ENCODE assay signal across 19 cellular contexts in the genomic region with DNA sequence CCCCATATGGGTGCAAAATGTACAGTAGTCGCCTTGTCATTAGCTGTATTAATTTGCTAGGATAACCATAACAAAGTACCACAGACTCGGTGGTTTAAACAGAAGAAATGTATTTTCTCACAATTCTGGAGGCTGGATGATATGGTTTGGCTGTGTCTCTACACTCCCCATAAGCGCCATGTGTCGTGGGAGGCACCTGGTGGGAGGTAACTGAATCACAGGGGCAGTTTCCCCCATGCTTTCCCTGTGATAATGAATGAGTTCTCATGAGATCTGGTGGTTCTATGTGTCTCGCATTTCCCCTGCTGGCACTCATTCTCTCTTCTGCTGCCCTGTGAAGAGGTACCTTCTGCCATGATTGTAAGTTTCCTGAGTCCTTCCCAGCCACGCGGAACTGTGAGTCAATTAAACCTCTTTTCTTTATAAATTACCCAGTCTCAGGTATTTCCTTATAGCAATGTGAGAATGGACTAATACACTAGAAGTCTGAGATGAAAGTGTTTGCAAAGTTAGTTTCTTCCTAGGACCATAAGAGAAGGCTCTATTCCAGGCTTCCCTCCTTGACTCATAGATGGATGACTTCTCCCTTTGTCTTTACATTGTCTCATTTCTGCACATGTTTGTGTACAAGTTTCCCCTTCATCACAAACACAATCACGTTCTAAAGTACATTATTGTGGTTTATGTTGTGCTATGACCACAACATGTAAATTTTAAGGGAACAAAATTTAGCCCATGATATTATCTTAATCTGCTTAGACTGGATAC.
A peak's percentile ranks its signal among the peaks of the same experiment; 100 is the strongest.
DNase-seq lines count a peak whose midpoint lies in the region; ATAC-seq, FAIRE-seq and TF ChIP-seq lines count a peak whose summit lies in the region.
"Had no signal": no experiment of that assay in that cellular context is flagged by ENCODE, and none has a peak within 500 bp of the region (broad histone marks: within the 10 kb centered on the region; RNA-seq: fewer than 3 reads in every experiment).

No MANE protein-coding gene starts in this region.

- no peak for TF ChIP-seq POLR2A in GM12892 (IDR thresholded peaks at IDR 0.05; ENCODE audit: low read depth, low read length)

- no peak for FAIRE-seq in GM12892 (lab: Jason Lieb, UNC)
- FAIRE-seq: G401.6 had no signal

- 82 to 95% methylated on average over 2 to 7 of the region's 8 CpGs for WGBS in endodermal cell (ENCODE audit: insufficient coverage in 1 of 2, insufficient read length in 1 of 2), 2 experiments
- no CpG with 5 or more reads among the region's 8 CpGs for WGBS in mesendoderm (ENCODE audit: extremely low coverage, insufficient coverage, low lambda C conversion rate)

- no peak overlapping the region for H4K5ac ChIP-seq in mesendoderm (ENCODE audit: low read length)

- no TSS peak for BruUV-seq in Panc1 (replicated peaks; lab: Mats Ljungman, UMichigan)

- no peak overlapping the region for H2BK5ac ChIP-seq in mesendoderm (ENCODE audit: low read length)

- no peak overlapping the region for H3K4me3 Mint-ChIP-seq in endodermal cell

- no peaks in the 10 kb centered on the region for H3K79me2 ChIP-seq in mesendoderm (ENCODE audit: control insufficient read depth, insufficient read depth, low read length)

- H3K9ac ChIP-seq in endodermal cell (ENCODE audit: extremely low read depth, low read length, poor library complexity, severe bottlenecking) = no peak overlapping the region
- H3K9ac ChIP-seq in mesendoderm (ENCODE audit: low read length) = no peak overlapping the region

- CTCF ChIA-PET in Panc1 (lab: Charles Lee) = no interaction called here

- ATAC-seq in Panc1 (no peak), HG03045 (IDR thresholded peaks at IDR 0.05; ENCODE audit: unreplicated experiment) (no peak)
- ATAC-seq: HCT116 had no signal

- no peak overlapping the region for H3K18ac ChIP-seq in mesendoderm (ENCODE audit: low read length)

- H2BK120ac ChIP-seq in mesendoderm (ENCODE audit: low read depth, low read length) = no peak overlapping the region

- H3K27ac Mint-ChIP-seq in endodermal cell = no peak overlapping the region

- no peak overlapping the region for H3K4me2 ChIP-seq in mesendoderm (ENCODE audit: low read length)
- H3K4me2 ChIP-seq: PC-9 had no signal

- in situ Hi-C loops in Panc1 (cut with HindIII; ENCODE audit: low pct_unique_long_range_greater_than_20kb, low sequenced_read_pairs) = no loop called here

- H3K27me3 ChIP-seq in Panc1 (ENCODE audit: control insufficient read depth, insufficient read depth, low read length) (no peaks in the 10 kb centered on the region), endodermal cell (ENCODE audit: control insufficient read depth, insufficient read depth, low read length, poor library complexity, severe bottlenecking) (no peaks in the 10 kb centered on the region), mesendoderm (ENCODE audit: insufficient read depth, low read length, poor library complexity) (no peaks in the 10 kb centered on the region)

- H3K56ac ChIP-seq in mesendoderm (ENCODE audit: low read length) = no peak overlapping the region

- DNase-seq in DMS53 (lab: John Stamatoyannopoulos, UW) (peak; percentile 23), DMS53 treated with DMSO at 0.1 percent for 48 hours (lab: John Stamatoyannopoulos, UW; ENCODE audit: unreplicated experiment) (no peak), Panc1 (ENCODE audit: low read depth, low spot score) (no peak), endodermal cell (peak; percentile 58), mesendoderm (peak; percentile 53), GM12892 (ENCODE audit: insufficient read length) (no peak)
- DNase-seq in activated CD4-positive, alpha-beta T cell treated with anti-CD3 and anti-CD28 coated beads, Interleukin-2, amount 50 U/mL, for 48 hours = no peak
- DNase-seq: AML-193, MM.1S, NCI-H1092, NCI-H1436 treated with DMSO at 0.1 percent for 48 hours, NCI-H2029, PC-9 had no signal

- POLR2A ChIA-PET in Panc1 (lab: Charles Lee) = no interaction called here

- H3K23ac ChIP-seq in mesendoderm (ENCODE audit: low read length) = no peak overlapping the region

- no peaks in the 10 kb centered on the region for H3K9me3 ChIP-seq in Panc1 (ENCODE audit: control insufficient read depth, insufficient read depth, low read depth, low read length)
- no peaks in the 10 kb centered on the region for H3K9me3 ChIP-seq in endodermal cell (ENCODE audit: control insufficient read depth, low read length)
- H3K9me3 ChIP-seq: SJCRH30 had no signal

- H3K27ac ChIP-seq in Panc1 (ENCODE audit: low read length) (no peak overlapping the region), endodermal cell (ENCODE audit: low read depth, low read length) (no peak overlapping the region), mesendoderm (ENCODE audit: low read depth, low read length) (no peak overlapping the region)
- H3K27ac ChIP-seq: 22Rv1, C4-2B, PC-9, SJCRH30 had no signal

- no peaks in the 10 kb centered on the region for H3K27me3 Mint-ChIP-seq in endodermal cell (ENCODE audit: insufficient read depth)

- H3K4me1 ChIP-seq in Panc1 (ENCODE audit: control insufficient read depth, insufficient read depth, low read length) (no peaks in the 10 kb centered on the region), endodermal cell (ENCODE audit: control insufficient read depth, insufficient read depth, low read length) (no peaks in the 10 kb centered on the region), mesendoderm (ENCODE audit: control insufficient read depth, low read depth, low read length) (no peaks in the 10 kb centered on the region)
- H3K4me1 ChIP-seq: SJCRH30 had no signal

- H2BK15ac ChIP-seq in mesendoderm (replicated peaks; ENCODE audit: low read depth) = no peak overlapping the region

- H3K36me3 Mint-ChIP-seq in endodermal cell (ENCODE audit: low read depth) = no peaks in the 10 kb centered on the region

- no peak overlapping the region for H3K4ac ChIP-seq in mesendoderm (ENCODE audit: low read depth, low read length)

- H3K79me1 ChIP-seq in mesendoderm (ENCODE audit: low read length) = no peaks in the 10 kb centered on the region

- no peaks in the 10 kb centered on the region for H3K36me3 ChIP-seq in Panc1 (ENCODE audit: control insufficient read depth, insufficient read depth, low read length)
- H3K36me3 ChIP-seq in endodermal cell (ENCODE audit: control insufficient read depth, insufficient read depth, low read length) = no peaks in the 10 kb centered on the region
- H3K36me3 ChIP-seq in mesendoderm (ENCODE audit: control insufficient read depth, insufficient read depth, low read length) = no peaks in the 10 kb centered on the region
- H3K36me3 ChIP-seq: SJCRH30 had no signal

- H3K9me3 Mint-ChIP-seq in endodermal cell = no peaks in the 10 kb centered on the region

- peaks cover 5% of the 10 kb centered on the region for H3K4me1 Mint-ChIP-seq in endodermal cell

- H3K4me3 ChIP-seq in Panc1 (ENCODE audit: low read depth in 2 of 2, low read length in 2 of 2) (no peak overlapping the region), endodermal cell (ENCODE audit: low read length) (no peak overlapping the region), mesendoderm (ENCODE audit: low read length) (no peak overlapping the region)
- H3K4me3 ChIP-seq: PC-9, SJCRH30 had no signal

- TF ChIP-seq CTCF in Panc1 (IDR thresholded peaks at IDR 0.05) (peak; percentile 13; the same call in 1 of the 2 replicates), endodermal cell (conservative IDR thresholded peaks at IDR 0.05) (peak; percentile 61)

- H2AK5ac ChIP-seq in mesendoderm (ENCODE audit: low read length) = no peak overlapping the region

- intact Hi-C loops in Panc1 (cut with micrococcal nuclease; ENCODE audit: unreplicated experiment) = no loop called here

- no peak overlapping the region for H4K8ac ChIP-seq in mesendoderm (ENCODE audit: low read depth, low read length)

Comparison
In these comparisons a context has a peak if more than half of its experiments do, and no peak if none do; other contexts are left out.
1. DNase-seq: peak in DMS53 (single experiment), endodermal cell (single experiment) and mesendoderm (single experiment); none in DMS53 treated with DMSO at 0.1 percent for 48 hours (single experiment), Panc1 (single experiment), GM12892 (single experiment) and activated CD4-positive, alpha-beta T cell treated with anti-CD3 and anti-CD28 coated beads, Interleukin-2, amount 50 U/mL, for 48 hours (0 of 2).